In genomic region chr15:100113351-100114075, GRCh38 we compare ENCODE assay signal across 1 cellular context.
TF ChIP-seq lines count a peak whose summit lies in the region.

No MANE protein-coding gene starts in this region.

TF ChIP-seq in GM23338, 12 proteins besides CTCF, POLR2A, EP300 and RAD21 (continued from another document):
- TF ChIP-seq, protein P1, sequence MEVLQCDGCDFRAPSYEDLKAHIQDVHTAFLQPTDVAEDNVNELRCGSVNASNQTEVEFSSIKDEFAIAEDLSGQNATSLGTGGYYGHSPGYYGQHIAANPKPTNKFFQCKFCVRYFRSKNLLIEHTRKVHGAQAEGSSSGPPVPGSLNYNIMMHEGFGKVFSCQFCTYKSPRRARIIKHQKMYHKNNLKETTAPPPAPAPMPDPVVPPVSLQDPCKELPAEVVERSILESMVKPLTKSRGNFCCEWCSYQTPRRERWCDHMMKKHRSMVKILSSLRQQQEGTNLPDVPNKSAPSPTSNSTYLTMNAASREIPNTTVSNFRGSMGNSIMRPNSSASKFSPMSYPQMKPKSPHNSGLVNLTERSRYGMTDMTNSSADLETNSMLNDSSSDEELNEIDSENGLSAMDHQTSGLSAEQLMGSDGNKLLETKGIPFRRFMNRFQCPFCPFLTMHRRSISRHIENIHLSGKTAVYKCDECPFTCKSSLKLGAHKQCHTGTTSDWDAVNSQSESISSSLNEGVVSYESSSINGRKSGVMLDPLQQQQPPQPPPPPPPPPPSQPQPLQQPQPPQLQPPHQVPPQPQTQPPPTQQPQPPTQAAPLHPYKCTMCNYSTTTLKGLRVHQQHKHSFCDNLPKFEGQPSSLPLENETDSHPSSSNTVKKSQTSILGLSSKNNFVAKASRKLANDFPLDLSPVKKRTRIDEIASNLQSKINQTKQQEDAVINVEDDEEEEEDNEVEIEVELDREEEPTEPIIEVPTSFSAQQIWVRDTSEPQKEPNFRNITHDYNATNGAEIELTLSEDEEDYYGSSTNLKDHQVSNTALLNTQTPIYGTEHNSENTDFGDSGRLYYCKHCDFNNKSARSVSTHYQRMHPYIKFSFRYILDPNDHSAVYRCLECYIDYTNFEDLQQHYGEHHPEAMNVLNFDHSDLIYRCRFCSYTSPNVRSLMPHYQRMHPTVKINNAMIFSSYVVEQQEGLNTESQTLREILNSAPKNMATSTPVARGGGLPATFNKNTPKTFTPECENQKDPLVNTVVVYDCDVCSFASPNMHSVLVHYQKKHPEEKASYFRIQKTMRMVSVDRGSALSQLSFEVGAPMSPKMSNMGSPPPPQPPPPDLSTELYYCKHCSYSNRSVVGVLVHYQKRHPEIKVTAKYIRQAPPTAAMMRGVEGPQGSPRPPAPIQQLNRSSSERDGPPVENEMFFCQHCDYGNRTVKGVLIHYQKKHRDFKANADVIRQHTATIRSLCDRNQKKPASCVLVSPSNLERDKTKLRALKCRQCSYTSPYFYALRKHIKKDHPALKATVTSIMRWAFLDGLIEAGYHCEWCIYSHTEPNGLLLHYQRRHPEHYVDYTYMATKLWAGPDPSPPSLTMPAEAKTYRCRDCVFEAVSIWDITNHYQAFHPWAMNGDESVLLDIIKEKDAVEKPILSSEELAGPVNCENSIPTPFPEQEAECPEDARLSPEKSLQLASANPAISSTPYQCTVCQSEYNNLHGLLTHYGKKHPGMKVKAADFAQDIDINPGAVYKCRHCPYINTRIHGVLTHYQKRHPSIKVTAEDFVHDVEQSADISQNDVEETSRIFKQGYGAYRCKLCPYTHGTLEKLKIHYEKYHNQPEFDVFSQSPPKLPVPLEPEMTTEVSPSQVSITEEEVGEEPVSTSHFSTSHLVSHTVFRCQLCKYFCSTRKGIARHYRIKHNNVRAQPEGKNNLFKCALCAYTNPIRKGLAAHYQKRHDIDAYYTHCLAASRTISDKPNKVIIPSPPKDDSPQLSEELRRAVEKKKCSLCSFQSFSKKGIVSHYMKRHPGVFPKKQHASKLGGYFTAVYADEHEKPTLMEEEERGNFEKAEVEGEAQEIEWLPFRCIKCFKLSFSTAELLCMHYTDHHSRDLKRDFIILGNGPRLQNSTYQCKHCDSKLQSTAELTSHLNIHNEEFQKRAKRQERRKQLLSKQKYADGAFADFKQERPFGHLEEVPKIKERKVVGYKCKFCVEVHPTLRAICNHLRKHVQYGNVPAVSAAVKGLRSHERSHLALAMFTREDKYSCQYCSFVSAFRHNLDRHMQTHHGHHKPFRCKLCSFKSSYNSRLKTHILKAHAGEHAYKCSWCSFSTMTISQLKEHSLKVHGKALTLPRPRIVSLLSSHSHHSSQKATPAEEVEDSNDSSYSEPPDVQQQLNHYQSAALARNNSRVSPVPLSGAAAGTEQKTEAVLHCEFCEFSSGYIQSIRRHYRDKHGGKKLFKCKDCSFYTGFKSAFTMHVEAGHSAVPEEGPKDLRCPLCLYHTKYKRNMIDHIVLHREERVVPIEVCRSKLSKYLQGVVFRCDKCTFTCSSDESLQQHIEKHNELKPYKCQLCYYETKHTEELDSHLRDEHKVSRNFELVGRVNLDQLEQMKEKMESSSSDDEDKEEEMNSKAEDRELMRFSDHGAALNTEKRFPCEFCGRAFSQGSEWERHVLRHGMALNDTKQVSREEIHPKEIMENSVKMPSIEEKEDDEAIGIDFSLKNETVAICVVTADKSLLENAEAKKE (CRISPR knock-in tag; IDR thresholded peaks at IDR 0.05) = no peak
- TF ChIP-seq EZH2phosphoT487 (IDR thresholded peaks at IDR 0.05; ENCODE audit: unreplicated experiment) (no peak), EZH2 (IDR thresholded peaks at IDR 0.05; ENCODE audit: low read depth, unreplicated experiment) (no peak), POLR2AphosphoS5 (IDR thresholded peaks at IDR 0.05; ENCODE audit: low read depth) (no peak), STAT1 (IDR thresholded peaks at IDR 0.05; ENCODE audit: unreplicated experiment) (no peak), ZNF114 (CRISPR knock-in tag; IDR thresholded peaks at IDR 0.05) (no peak), JUNB (IDR thresholded peaks at IDR 0.05; ENCODE audit: unreplicated experiment) (no peak), NANOG (IDR thresholded peaks at IDR 0.05; ENCODE audit: borderline replicate concordance) (no peak)
- TF ChIP-seq, protein P2, sequence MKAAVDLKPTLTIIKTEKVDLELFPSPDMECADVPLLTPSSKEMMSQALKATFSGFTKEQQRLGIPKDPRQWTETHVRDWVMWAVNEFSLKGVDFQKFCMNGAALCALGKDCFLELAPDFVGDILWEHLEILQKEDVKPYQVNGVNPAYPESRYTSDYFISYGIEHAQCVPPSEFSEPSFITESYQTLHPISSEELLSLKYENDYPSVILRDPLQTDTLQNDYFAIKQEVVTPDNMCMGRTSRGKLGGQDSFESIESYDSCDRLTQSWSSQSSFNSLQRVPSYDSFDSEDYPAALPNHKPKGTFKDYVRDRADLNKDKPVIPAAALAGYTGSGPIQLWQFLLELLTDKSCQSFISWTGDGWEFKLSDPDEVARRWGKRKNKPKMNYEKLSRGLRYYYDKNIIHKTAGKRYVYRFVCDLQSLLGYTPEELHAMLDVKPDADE (IDR thresholded peaks at IDR 0.05) = no peak
